9 cellular contexts compared by ENCODE assay signal in genomic region chr17:33291248-33292183, GRCh38. TPM values are rescaled to one million over a fixed set of nuclear protein-coding genes. Genes with fewer than 3 reads are reported as not detected.
A peak's percentile ranks its signal among the peaks of the same experiment; 100 is the strongest.
DNase-seq lines count a peak whose midpoint lies in the region; ATAC-seq and FAIRE-seq lines count a peak whose summit lies in the region.
"Had no signal": no experiment of that assay in that cellular context is flagged by ENCODE, and none has a peak within 500 bp of the region (broad histone marks: within the 10 kb centered on the region; RNA-seq: fewer than 3 reads in every experiment).

No MANE protein-coding gene starts in this region.

- H3K27ac ChIP-seq in right cardiac atrium (ENCODE audit: low read length) = no peak overlapping the region
- no peak overlapping the region for H3K27ac ChIP-seq in small intestine (ENCODE audit: low read depth in 1 of 2, low read length in 1 of 2)

- no peaks in the 10 kb centered on the region for H3K36me3 ChIP-seq in small intestine (ENCODE audit: control insufficient read depth in 2 of 2, insufficient read depth in 2 of 2, low read length in 2 of 2)

- DNase-seq in NCI-H748 (lab: John Stamatoyannopoulos, UW; ENCODE audit: unreplicated experiment) (peak; percentile 37), NCI-H748 treated with DMSO at 0.1 percent for 48 hours (lab: John Stamatoyannopoulos, UW) (no peak), right cardiac atrium (peak; percentile 40 to 53 (median 53)), small intestine (peak; percentile 52), NCI-H146 (lab: John Stamatoyannopoulos, UW) (no peak), NCI-H2196 (lab: John Stamatoyannopoulos, UW; ENCODE audit: unreplicated experiment) (no peak), globus pallidus (ENCODE audit: low spot score) (no peak)
- DNase-seq in activated CD8-positive, alpha-beta T cell treated with anti-CD3 and anti-CD28 coated beads, Interleukin-2, amount 10 ng/mL, durations not matched to agents 7 days and 5 days = no peak

- no peak overlapping the region for H3K27ac Mint-ChIP-seq in activated CD8-positive, alpha-beta T cell treated with anti-CD3 and anti-CD28 coated beads, Interleukin-2, amount 10 ng/mL, durations not matched to agents 7 days and 5 days

- H3K9me3 ChIP-seq in right cardiac atrium (ENCODE audit: control insufficient read depth, low read length) = no peaks in the 10 kb centered on the region
- H3K9me3 ChIP-seq in small intestine (ENCODE audit: control insufficient read depth, low read depth) = no peaks in the 10 kb centered on the region

- no peaks in the 10 kb centered on the region for H3K36me3 Mint-ChIP-seq in activated CD8-positive, alpha-beta T cell treated with anti-CD3 and anti-CD28 coated beads, Interleukin-2, amount 10 ng/mL, durations not matched to agents 7 days and 5 days (ENCODE audit: low read depth)

- H3K27me3 ChIP-seq in right cardiac atrium (ENCODE audit: control insufficient read depth, insufficient read depth) = peaks cover 4% of the 10 kb centered on the region
- peaks cover 2 to 12% of the 10 kb centered on the region in 2 donors for H3K27me3 ChIP-seq in small intestine (ENCODE audit: control insufficient read depth in 2 of 2, insufficient read depth in 2 of 2, low read length in 2 of 2)

- peak; percentile 41 for ATAC-seq in activated CD8-positive, alpha-beta T cell treated with anti-CD3 and anti-CD28 coated beads, Interleukin-2, amount 10 ng/mL, durations not matched to agents 7 days and 5 days
- ATAC-seq in right cardiac atrium = peak in 1 of 2 donors; percentile 14

- intact Hi-C loops in right cardiac atrium (cut with DNase I) = no loop called here

- POLR2A ChIA-PET in activated CD8-positive, alpha-beta T cell treated with anti-CD3 and anti-CD28 coated beads, Interleukin-2, amount 10 ng/mL, durations not matched to agents 7 days and 5 days (lab: Charles Lee) = no interaction called here

- H3K27me3 Mint-ChIP-seq in activated CD8-positive, alpha-beta T cell treated with anti-CD3 and anti-CD28 coated beads, Interleukin-2, amount 10 ng/mL, durations not matched to agents 7 days and 5 days (ENCODE audit: low read depth) = peaks cover 64% of the 10 kb centered on the region

- H3K9me3 Mint-ChIP-seq in activated CD8-positive, alpha-beta T cell treated with anti-CD3 and anti-CD28 coated beads, Interleukin-2, amount 10 ng/mL, durations not matched to agents 7 days and 5 days (ENCODE audit: insufficient read depth) = no peaks in the 10 kb centered on the region

- peak overlapping the region; percentile 26 for H3K4me3 ChIP-seq in right cardiac atrium (ENCODE audit: low read length)
- peak overlapping the region in 1 of 2 donors; percentile 56 for H3K4me3 ChIP-seq in small intestine (ENCODE audit: low read depth in 1 of 2, low read length in 2 of 2)

- under 1% methylated on average over 104 of the region's 104 CpGs for WGBS in right cardiac atrium
- 1 to 2% (median 1%) methylated on average over 72 to 104 of the region's 104 CpGs for WGBS in small intestine, 3 donors

- peaks cover 9% of the 10 kb centered on the region for H3K4me1 Mint-ChIP-seq in activated CD8-positive, alpha-beta T cell treated with anti-CD3 and anti-CD28 coated beads, Interleukin-2, amount 10 ng/mL, durations not matched to agents 7 days and 5 days (ENCODE audit: low read depth)

- CTCF ChIA-PET in activated CD8-positive, alpha-beta T cell treated with anti-CD3 and anti-CD28 coated beads, Interleukin-2, amount 10 ng/mL, durations not matched to agents 7 days and 5 days (lab: Charles Lee) = no interaction called here

- H3K4me1 ChIP-seq in right cardiac atrium (ENCODE audit: control insufficient read depth, insufficient read depth, low read length) (no peaks in the 10 kb centered on the region), small intestine (ENCODE audit: control insufficient read depth in 2 of 2, insufficient read depth in 1 of 2, low read depth in 1 of 2, low read length in 1 of 2) (no peaks in the 10 kb centered on the region)

- peak overlapping the region; percentile 36 for H3K4me3 Mint-ChIP-seq in activated CD8-positive, alpha-beta T cell treated with anti-CD3 and anti-CD28 coated beads, Interleukin-2, amount 10 ng/mL, durations not matched to agents 7 days and 5 days

- FAIRE-seq in small intestine (lab: Jason Lieb, UNC) = no peak

RNA-seq across cellular contexts. Expression of gene ASIC2, which starts 1.6 kb away (rescaled TPM):
- not detected for total RNA-seq in activated CD8-positive, alpha-beta T cell treated with anti-CD3 and anti-CD28 coated beads, Interleukin-2, amount 10 ng/mL, durations not matched to agents 7 days and 5 days
- total RNA-seq in right cardiac atrium = not detected
- polyA plus RNA-seq in right cardiac atrium (not detected), small intestine (1 to 10 TPM in 1 of 3 donors, not detected in 2; 1.5 TPM)
- total RNA-seq: mononuclear cell had no signal

Comparison
In these comparisons a context has a peak if more than half of its experiments do, and no peak if none do; other contexts are left out.
1. DNase-seq: peak in NCI-H748 (single experiment), right cardiac atrium (3 of 3) and small intestine (single experiment); none in NCI-H748 treated with DMSO at 0.1 percent for 48 hours (single experiment), activated CD8-positive, alpha-beta T cell treated with anti-CD3 and anti-CD28 coated beads, Interleukin-2, amount 10 ng/mL, durations not matched to agents 7 days and 5 days (single experiment), NCI-H146 (single experiment), NCI-H2196 (single experiment) and globus pallidus (single experiment).